In genomic region chr14:103528158-103528511, GRCh38 we compare ENCODE assay signal across 8 cellular contexts. TPM values are rescaled to one million over a fixed set of nuclear protein-coding genes. Genes with fewer than 3 reads are reported as not detected.
A peak's percentile ranks its signal among the peaks of the same experiment; 100 is the strongest.
DNase-seq lines count a peak whose midpoint lies in the region; FAIRE-seq and TF ChIP-seq lines count a peak whose summit lies in the region.

No MANE protein-coding gene starts in this region.

- TF ChIP-seq CTCF in A673 (conservative IDR thresholded peaks at IDR 0.05; ENCODE audit: low read depth, low read length) (no peak), HFF-Myc (IDR thresholded peaks at IDR 0.05; ENCODE audit: low read depth, low read length, missing control alignments) (no peak), astrocyte (IDR thresholded peaks at IDR 0.05; ENCODE audit: insufficient read depth, low read depth, low read length) (no peak), kidney epithelial cell (IDR thresholded peaks at IDR 0.05; ENCODE audit: insufficient read depth, low read length, poor library complexity, severe bottlenecking) (no peak)

- DNase-seq in A673 (ENCODE audit: low spot score) (no peak), HFF-Myc (ENCODE audit: extremely low read depth, low read depth) (no peak), astrocyte (ENCODE audit: low read depth) (no peak), kidney epithelial cell (ENCODE audit: low read depth) (no peak), ureter (ENCODE audit: low spot score) (no peak), inferior parietal cortex (ENCODE audit: extremely low spot score) (no peak), globus pallidus (ENCODE audit: low spot score) (no peak)

- intact Hi-C loops in A673 (cut with micrococcal nuclease; ENCODE audit: unreplicated experiment), result no loop called here

- H3K4me1 ChIP-seq in A673 (ENCODE audit: insufficient read depth, low read length, poor library complexity, severe bottlenecking) (peaks cover 19% of the 10 kb centered on the region), astrocyte (ENCODE audit: insufficient read depth, low read length) (peaks cover 22% of the 10 kb centered on the region), subcutaneous abdominal adipose tissue (ENCODE audit: control insufficient read depth in 5 of 5, insufficient read depth in 5 of 5, low read length in 5 of 5) (peaks cover 8 to 62% (median 48%) of the 10 kb centered on the region in 5 donors)

- CTCF ChIA-PET in A673 (lab: Charles Lee), result no interaction called here

- peaks cover 37% of the 10 kb centered on the region for H3K79me2 ChIP-seq in astrocyte (ENCODE audit: insufficient read depth, low read length)

- H3K9me3 ChIP-seq in A673 (ENCODE audit: low read depth, low read length, poor library complexity, severe bottlenecking), result no peaks in the 10 kb centered on the region
- no peaks in the 10 kb centered on the region for H3K9me3 ChIP-seq in astrocyte (ENCODE audit: insufficient read depth, low read depth, low read length)
- no peaks in the 10 kb centered on the region for H3K9me3 ChIP-seq in subcutaneous abdominal adipose tissue (ENCODE audit: control insufficient read depth in 5 of 5, low read length in 5 of 5)

- POLR2A ChIA-PET in A673 (lab: Charles Lee; ENCODE audit: low non-redundant PET), result no interaction called here

- BruUV-seq in A673 (replicated peaks; lab: Mats Ljungman, UMichigan), result no TSS peak

- H3K27me3 Mint-ChIP-seq in astrocyte (ENCODE audit: low read depth, unreplicated experiment), result peaks cover 6% of the 10 kb centered on the region

- no peak for FAIRE-seq in astrocyte (lab: Jason Lieb, UNC)

- H3K27ac Mint-ChIP-seq in astrocyte (ENCODE audit: unreplicated experiment), result peak overlapping the region; percentile 26

- H2AFZ ChIP-seq in astrocyte (ENCODE audit: low read depth, low read length), result peak overlapping the region; percentile 72

- H3K4me3 ChIP-seq in A673 (ENCODE audit: low read depth, low read length, poor library complexity, severe bottlenecking) (peak overlapping the region; percentile 99), HFF-Myc (replicated peaks; ENCODE audit: low read depth, low read length) (peak overlapping the region; percentile 98), astrocyte (ENCODE audit: insufficient read depth, low read depth, low read length) (peak overlapping the region; percentile 62), kidney epithelial cell (ENCODE audit: low read depth, low read length) (peak overlapping the region; percentile 91), subcutaneous abdominal adipose tissue (ENCODE audit: low read depth in 1 of 5, low read length in 5 of 5) (peak overlapping the region; percentile 52 to 95 (median 66))

- H4K20me1 ChIP-seq in astrocyte (ENCODE audit: insufficient read depth, low read length), result peaks cover 35% of the 10 kb centered on the region

- H3K36me3 ChIP-seq in A673 (ENCODE audit: insufficient read depth, low read length, poor library complexity, severe bottlenecking) (no peaks in the 10 kb centered on the region), astrocyte (ENCODE audit: insufficient read depth, low read length) (no peaks in the 10 kb centered on the region), kidney epithelial cell (ENCODE audit: control insufficient read depth, insufficient read depth, low read length) (no peaks in the 10 kb centered on the region), subcutaneous abdominal adipose tissue (ENCODE audit: control insufficient read depth in 5 of 5, insufficient read depth in 5 of 5, low read length in 5 of 5) (peaks cover 0 to 12% (median 9%) of the 10 kb centered on the region in 5 donors)

- peaks cover 6% of the 10 kb centered on the region for H3K36me3 Mint-ChIP-seq in astrocyte (ENCODE audit: low read depth, unreplicated experiment)

- H3K9ac ChIP-seq in astrocyte (ENCODE audit: low read length), result peak overlapping the region; percentile 85
- H3K9ac ChIP-seq in subcutaneous abdominal adipose tissue (ENCODE audit: low read length in 5 of 5), result peak overlapping the region in 4 of 5 donors; percentile 49 to 74 (median 67)

- H3K4me1 Mint-ChIP-seq in astrocyte (ENCODE audit: low read depth, unreplicated experiment), result peaks cover 16% of the 10 kb centered on the region

- H3K4me3 Mint-ChIP-seq in astrocyte (ENCODE audit: unreplicated experiment), result peak overlapping the region; percentile 95

- H3K27me3 ChIP-seq in A673 (replicated peaks; ENCODE audit: insufficient read depth, low read depth, low read length, poor library complexity) (no peaks in the 10 kb centered on the region), astrocyte (ENCODE audit: insufficient read depth, low read length) (peaks cover 8% of the 10 kb centered on the region), kidney epithelial cell (ENCODE audit: control insufficient read depth, insufficient read depth, low read length) (peaks cover 2% of the 10 kb centered on the region), subcutaneous abdominal adipose tissue (ENCODE audit: control insufficient read depth in 5 of 5, insufficient read depth in 4 of 5, low read length in 5 of 5) (no peaks in the 10 kb centered on the region)

- H3K9me3 Mint-ChIP-seq in astrocyte (ENCODE audit: unreplicated experiment), result no peaks in the 10 kb centered on the region

- H3K27ac ChIP-seq in A673 (ENCODE audit: low read depth, low read length, poor library complexity, severe bottlenecking) (peak overlapping the region; percentile 82), astrocyte (ENCODE audit: low read depth, low read length) (no peak overlapping the region), subcutaneous abdominal adipose tissue (ENCODE audit: low read depth, low read length) (peak overlapping the region; percentile 92)

- H3K4me2 ChIP-seq in astrocyte (ENCODE audit: low read length), result peak overlapping the region; percentile 94

RNA-seq across cellular contexts. Expression of gene TRMT61A, which starts 0.9 kb away (rescaled TPM):
- total RNA-seq in A673 (2021) (19.3 and 23.6 TPM in 2 replicates), astrocyte (11.9 and 12.4 TPM in 2 replicates), kidney epithelial cell (15.6 and 17.1 TPM in 2 replicates), ureter (22.4 TPM)

RNA-seq across cellular contexts. Expression of gene CKB, which starts 5.5 kb away (rescaled TPM):
- 118 and 183 TPM in 2 replicates for total RNA-seq in A673 (2021)
- total RNA-seq in astrocyte, result 174 and 178 TPM in 2 replicates
- 67.7 and 78.7 TPM in 2 replicates for total RNA-seq in kidney epithelial cell
- total RNA-seq in ureter, result 310 TPM

RNA-seq across cellular contexts. Expression of gene BAG5, which starts 34.3 kb away (rescaled TPM):
- 35.4 and 39.8 TPM in 2 replicates for total RNA-seq in A673 (2021)
- 32.3 and 35.2 TPM in 2 replicates for total RNA-seq in astrocyte
- 37.9 and 40.8 TPM in 2 replicates for total RNA-seq in kidney epithelial cell
- 36.8 TPM for total RNA-seq in ureter

RNA-seq across cellular contexts. Expression of gene COA8, which starts 34.6 kb away (rescaled TPM):
- total RNA-seq in A673 (2021) (48.6 and 51.0 TPM in 2 replicates), astrocyte (56.2 TPM in 2 replicates), kidney epithelial cell (83.8 and 86.7 TPM in 2 replicates), ureter (37.3 TPM)
